Comparison of ENCODE assay signal across 29 cellular contexts in the genomic region with DNA sequence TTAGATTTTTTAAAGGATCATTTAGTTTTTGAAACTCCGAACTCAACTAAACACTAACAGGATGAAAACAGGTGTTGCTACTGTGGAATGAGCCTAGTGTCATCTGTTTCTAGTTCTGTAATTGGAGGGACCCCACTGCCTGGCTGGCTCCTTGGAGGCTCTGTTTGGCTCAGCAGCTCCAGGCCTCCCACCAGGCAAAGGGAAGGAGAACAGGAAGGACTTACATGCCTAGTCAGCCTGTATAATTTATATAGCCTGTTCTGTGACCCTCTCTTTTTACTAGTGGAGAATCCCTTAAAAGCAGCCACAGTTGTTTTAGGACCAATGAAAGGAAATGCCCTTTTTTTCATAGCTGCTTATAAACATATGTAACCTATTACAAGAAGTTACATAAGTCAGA.
"Had no signal": no experiment of that assay in that cellular context is flagged by ENCODE, and none has a peak within 500 bp of the region (broad histone marks: within the 10 kb centered on the region; RNA-seq: fewer than 3 reads in every experiment).

No MANE protein-coding gene starts in this region.

- FAIRE-seq: islet of Langerhans, kidney had no signal

- H3K4me3 ChIP-seq: hepatocyte, left ventricle myocardium inferior, lung, neural progenitor cell, right atrium auricular region, right lobe of liver, smooth muscle cell, stomach, testis, thyroid gland, transverse colon, upper lobe of left lung, vagina had no signal

- H3K4me1 ChIP-seq: left ventricle myocardium inferior, neural progenitor cell, parathyroid adenoma, right atrium auricular region, stomach, testis, thyroid gland, transverse colon, vagina had no signal

- H3K9ac ChIP-seq: neural progenitor cell, parathyroid adenoma had no signal

- H3K79me2 ChIP-seq: hepatocyte, parathyroid adenoma had no signal

- H3K27me3 ChIP-seq: hepatocyte, neural progenitor cell, neutrophil, right atrium auricular region, right lobe of liver, stomach, testis, thyroid gland, transverse colon, upper lobe of left lung, vagina had no signal

- H3K9me3 ChIP-seq: left ventricle myocardium inferior, neutrophil, right atrium auricular region, right lobe of liver, stomach, testis, thyroid gland, transverse colon, upper lobe of left lung, vagina had no signal

- H3K27ac ChIP-seq: hepatocyte, left ventricle myocardium inferior, neural progenitor cell, neutrophil, parathyroid adenoma, right atrium auricular region, right lobe of liver, stomach, testis, thyroid gland, transverse colon, upper lobe of left lung, vagina had no signal

- ATAC-seq: left colon; natural killer cell; right lobe of liver; stimulated activated naive B cell treated with anti-CD40 and anti-IgM and Interleukin-4, amounts not matched to agents 10 μg/mL and 1 μg/mL and 100 μg/mL, for 72 hours; stimulated activated naive CD8-positive, alpha-beta T cell treated with anti-CD3 and anti-CD28 coated beads, Interleukin-15, Interleukin-2, amounts not matched to agents 100 U/mL and 50 U/mL, for 24 hours had no signal

- H2AFZ ChIP-seq: hepatocyte, neural progenitor cell, parathyroid adenoma had no signal

- H3K4me2 ChIP-seq: hepatocyte, neural progenitor cell, smooth muscle cell had no signal

- DNase-seq: kidney; left colon; left ventricle myocardium inferior; mesendoderm; naive B cell; natural killer cell; nephron progenitor cell; occipital lobe; right lobe of liver; stimulated activated CD4-positive, alpha-beta T cell treated with anti-CD3 and anti-CD28 coated beads, Interleukin-1b, Interleukin-23, amount 100 ng/mL, for 48 hours; stimulated activated CD4-positive, alpha-beta T cell treated with anti-CD3 and anti-CD28 coated beads, Interleukin-2, amount 100 ng/mL, for 48 hours; stimulated activated CD4-positive, alpha-beta T cell treated with anti-CD3 and anti-CD28 coated beads, Interleukin-4, amount 100 ng/mL, for 4 hours; stimulated activated CD8-positive, alpha-beta memory T cell treated with anti-CD3 and anti-CD28 coated beads, Interleukin-4, amount 100 ng/mL, for 48 hours; stimulated activated naive B cell treated with anti-CD40 and anti-IgM and Interleukin-4, amounts not matched to agents 10 μg/mL and 1 μg/mL and 100 μg/mL, for 72 hours; stimulated activated naive CD8-positive, alpha-beta T cell treated with anti-CD3 and anti-CD28 coated beads, Interleukin-15, Interleukin-2, amounts not matched to agents 100 U/mL and 50 U/mL, for 24 hours; stomach; testis; thyroid gland; transverse colon; upper lobe of left lung had no signal
